1 cellular context compared by ENCODE assay signal in genomic region chr11:2841411-2842190, GRCh38.
TF ChIP-seq lines count a peak whose summit lies in the region.

No MANE protein-coding gene starts in this region.

TF ChIP-seq in HEK293, 187 proteins besides CTCF, POLR2A, EP300 and RAD21 (continued from another document):
- TF ChIP-seq, protein P1, sequence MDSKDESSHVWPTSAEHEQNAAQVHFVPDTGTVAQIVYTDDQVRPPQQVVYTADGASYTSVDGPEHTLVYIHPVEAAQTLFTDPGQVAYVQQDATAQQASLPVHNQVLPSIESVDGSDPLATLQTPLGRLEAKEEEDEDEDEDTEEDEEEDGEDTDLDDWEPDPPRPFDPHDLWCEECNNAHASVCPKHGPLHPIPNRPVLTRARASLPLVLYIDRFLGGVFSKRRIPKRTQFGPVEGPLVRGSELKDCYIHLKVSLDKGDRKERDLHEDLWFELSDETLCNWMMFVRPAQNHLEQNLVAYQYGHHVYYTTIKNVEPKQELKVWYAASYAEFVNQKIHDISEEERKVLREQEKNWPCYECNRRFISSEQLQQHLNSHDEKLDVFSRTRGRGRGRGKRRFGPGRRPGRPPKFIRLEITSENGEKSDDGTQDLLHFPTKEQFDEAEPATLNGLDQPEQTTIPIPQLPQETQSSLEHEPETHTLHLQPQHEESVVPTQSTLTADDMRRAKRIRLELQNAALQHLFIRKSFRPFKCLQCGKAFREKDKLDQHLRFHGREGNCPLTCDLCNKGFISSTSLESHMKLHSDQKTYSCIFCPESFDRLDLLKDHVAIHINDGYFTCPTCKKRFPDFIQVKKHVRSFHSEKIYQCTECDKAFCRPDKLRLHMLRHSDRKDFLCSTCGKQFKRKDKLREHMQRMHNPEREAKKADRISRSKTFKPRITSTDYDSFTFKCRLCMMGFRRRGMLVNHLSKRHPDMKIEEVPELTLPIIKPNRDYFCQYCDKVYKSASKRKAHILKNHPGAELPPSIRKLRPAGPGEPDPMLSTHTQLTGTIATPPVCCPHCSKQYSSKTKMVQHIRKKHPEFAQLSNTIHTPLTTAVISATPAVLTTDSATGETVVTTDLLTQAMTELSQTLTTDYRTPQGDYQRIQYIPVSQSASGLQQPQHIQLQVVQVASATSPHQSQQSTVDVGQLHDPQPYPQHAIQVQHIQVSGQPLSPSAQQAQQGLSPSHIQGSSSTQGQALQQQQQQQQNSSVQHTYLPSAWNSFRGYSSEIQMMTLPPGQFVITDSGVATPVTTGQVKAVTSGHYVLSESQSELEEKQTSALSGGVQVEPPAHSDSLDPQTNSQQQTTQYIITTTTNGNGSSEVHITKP (tag by site-specific recombination; IDR thresholded peaks at IDR 0.05): no peak
